In genomic region chr1:21175670-21176581, GRCh38 we compare ENCODE assay signal across 8 cellular contexts. TPM values are rescaled to one million over a fixed set of nuclear protein-coding genes. Genes with fewer than 3 reads are reported as not detected.
A peak's percentile ranks its signal among the peaks of the same experiment; 100 is the strongest.
DNase-seq lines count a peak whose midpoint lies in the region; ATAC-seq and TF ChIP-seq lines count a peak whose summit lies in the region.

No MANE protein-coding gene starts in this region.

- CTCF ChIA-PET in T-cell (lab: Charles Lee) = no interaction called here

- H3K4me3 ChIP-seq in astrocyte of the cerebellum (ENCODE audit: low read depth, low read length) (peak overlapping the region; percentile 99), smooth muscle cell (peak overlapping the region; percentile 98)

- H3K9ac ChIP-seq in smooth muscle cell (ENCODE audit: low read depth) = peak overlapping the region; percentile 89

- H3K27me3 ChIP-seq in smooth muscle cell (ENCODE audit: low read depth) = no peaks in the 10 kb centered on the region

- peaks cover 42% of the 10 kb centered on the region for H4K20me1 ChIP-seq in smooth muscle cell (ENCODE audit: low read depth)

- ATAC-seq in HG03280 (IDR thresholded peaks at IDR 0.05; ENCODE audit: unreplicated experiment) (peak; percentile 23), T-cell (replicated peaks in 1 of 4) (peak; percentile 19 to 24 (median 22))

- POLR2A ChIA-PET in T-cell (lab: Charles Lee) = interaction anchor here (0.6 to 0.8 kb wide), 3 partner anchors 91 to 1284 kb away, joined by 3 to 5 read pairs (median 4); no protein-coding TSS in a partner anchor

- peak; percentile 54 for DNase-seq in NK-92 treated with Interleukin-12 subunit alpha and Interleukin-12 subunit beta, amount 100 ng/mL, for 24 hours (lab: John Stamatoyannopoulos, UW)
- DNase-seq in NK-92 (lab: John Stamatoyannopoulos, UW; ENCODE audit: unreplicated experiment) = no peak
- DNase-seq in T-cell = peak in 33 of 34 experiments; percentile 12 to 54 (median 33)
- no peak for DNase-seq in astrocyte of the cerebellum (ENCODE audit: low read depth)
- peak; percentile 54 for DNase-seq in iPS-NIHi7 (ENCODE audit: extremely low spot score)
- no peak for DNase-seq in smooth muscle cell (lab: John Stamatoyannopoulos, UW; ENCODE audit: unreplicated experiment)
- DNase-seq in AML-193 (lab: John Stamatoyannopoulos, UW) = no peak

- H3K4me1 ChIP-seq in smooth muscle cell (ENCODE audit: low read depth) = peaks cover 9% of the 10 kb centered on the region

- H3F3A ChIP-seq in smooth muscle cell (ENCODE audit: low read depth) = peaks cover 2% of the 10 kb centered on the region

- no peaks in the 10 kb centered on the region for H3K9me3 Mint-ChIP-seq in T-cell

- peaks cover 3% of the 10 kb centered on the region for H3K36me3 Mint-ChIP-seq in T-cell

- in situ Hi-C loops in astrocyte of the cerebellum (cut with HindIII; ENCODE audit: low sequenced_read_pairs) = no loop called here

- peaks cover 50% of the 10 kb centered on the region for H3K79me2 ChIP-seq in smooth muscle cell (ENCODE audit: low read depth)

- no peaks in the 10 kb centered on the region for H3K27me3 Mint-ChIP-seq in T-cell

- H3K27ac ChIP-seq in smooth muscle cell (ENCODE audit: low read depth) = peak overlapping the region; percentile 75

- no peak for TF ChIP-seq CTCF in astrocyte of the cerebellum (IDR thresholded peaks at IDR 0.05; ENCODE audit: low read depth, low read length, missing control alignments)
- TF ChIP-seq CTCF in smooth muscle cell (IDR thresholded peaks at IDR 0.05; ENCODE audit: borderline replicate concordance, insufficient read depth, poor library complexity, severe bottlenecking) = no peak

- no peak overlapping the region for H2AFZ ChIP-seq in smooth muscle cell (ENCODE audit: low read depth)

- peaks cover 22 to 29% (median 24%) of the 10 kb centered on the region in 3 donors for H3K4me1 Mint-ChIP-seq in T-cell

- H3K4me2 ChIP-seq in smooth muscle cell = peak overlapping the region; percentile 88

- H3K4me3 Mint-ChIP-seq in T-cell = peak overlapping the region; percentile 79 to 87 (median 83)

- H3K9me3 ChIP-seq in smooth muscle cell (replicated peaks; ENCODE audit: low read depth) = no peaks in the 10 kb centered on the region

- H3K36me3 ChIP-seq in smooth muscle cell (ENCODE audit: low read depth) = no peaks in the 10 kb centered on the region

- WGBS in smooth muscle cell (ENCODE audit: low lambda C conversion rate) = 1% methylated on average over 19 of the region's 69 CpGs

- peak overlapping the region; percentile 23 to 82 for H3K27ac Mint-ChIP-seq in T-cell

RNA-seq across cellular contexts. Expression of gene EIF4G3, which starts 0.8 kb away (rescaled TPM):
- total RNA-seq in T-cell (10 to 100 TPM; 16.8 to 34.1 (median 20.8) TPM), smooth muscle cell (49.5 and 56.2 TPM in 2 replicates)
- polyA plus RNA-seq in smooth muscle cell = 26.1 and 31.5 TPM in 2 replicates

Comparison
In these comparisons a context has a peak if more than half of its experiments do, and no peak if none do; other contexts are left out.
1. DNase-seq: peak in NK-92 treated with Interleukin-12 subunit alpha and Interleukin-12 subunit beta, amount 100 ng/mL, for 24 hours (single experiment), T-cell (33 of 34) and iPS-NIHi7 (single experiment); none in NK-92 (single experiment), astrocyte of the cerebellum (single experiment), smooth muscle cell (single experiment) and AML-193 (0 of 2).